12 cellular contexts compared by ENCODE assay signal in the genomic region with DNA sequence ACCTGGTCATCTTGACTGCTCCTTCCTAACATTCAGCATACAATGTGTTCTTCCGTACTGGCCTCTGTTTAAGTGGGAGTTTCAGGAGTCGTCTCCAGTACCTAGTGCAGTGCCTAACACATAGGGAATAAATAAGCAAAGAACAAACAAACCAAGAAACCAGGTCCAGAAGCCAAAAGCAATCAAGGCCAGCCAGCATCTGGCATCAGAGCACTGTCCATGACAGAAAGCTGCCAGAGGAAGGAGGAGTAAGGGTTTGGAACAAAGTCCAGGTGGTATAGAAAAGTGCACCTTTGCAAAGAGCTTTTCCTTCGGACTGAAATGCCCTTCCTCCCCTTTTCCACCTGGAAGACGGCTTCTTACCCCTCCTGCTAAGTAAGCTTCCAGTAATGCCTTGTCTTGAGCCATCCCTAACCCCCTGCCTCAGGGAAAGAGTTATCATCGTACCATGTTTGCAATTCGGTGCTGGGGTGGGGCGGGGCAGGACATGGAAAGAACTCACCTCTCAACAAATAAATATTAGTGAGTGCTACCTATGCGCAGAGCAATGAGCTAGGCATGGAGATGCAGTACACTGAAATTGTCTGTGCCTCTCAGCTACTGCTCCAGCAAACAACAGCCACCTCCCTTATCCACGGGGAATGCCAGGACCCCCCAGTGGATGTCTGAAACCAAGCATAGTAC. TPM values are rescaled to one million over a fixed set of nuclear protein-coding genes. Genes with fewer than 3 reads are reported as not detected.
DNase-seq lines count a peak whose midpoint lies in the region; ATAC-seq, FAIRE-seq and TF ChIP-seq lines count a peak whose summit lies in the region.
"Had no signal": no experiment of that assay in that cellular context is flagged by ENCODE, and none has a peak within 500 bp of the region (broad histone marks: within the 10 kb centered on the region; RNA-seq: fewer than 3 reads in every experiment).

No MANE protein-coding gene starts in this region.

- POLR2A ChIA-PET in A549 (lab: Yijun Ruan, JAX), result interaction anchor here (0.5 to 0.6 kb wide), 2 partner anchors 128 to 1295 kb away, joined by 3 to 10 read pairs; a partner anchor contains a TSS
- POLR2A ChIA-PET in endothelial cell of umbilical vein (lab: Charles Lee), result interaction anchor here (0.5 kb wide), 1 partner anchor 191 kb away, joined by 3 read pairs; no protein-coding TSS in a partner anchor

- H3K27me3 Mint-ChIP-seq in T-helper 1 cell treated with Interleukin-12 subunit alpha and Interleukin-12 subunit beta and Interleukin-4 antibody, amounts not matched to agents 30 μg/mL and 1 μg/mL, for 36 hours (ENCODE audit: low read depth), result peaks cover 6% of the 10 kb centered on the region

- H3K4me3 ChIP-seq in A549, result no peak overlapping the region
- H3K4me3 ChIP-seq in endothelial cell of umbilical vein (replicated peaks in 1 of 3; ENCODE audit: insufficient read depth in 1 of 3, low read depth in 1 of 3, low read length in 3 of 3), result no peak overlapping the region
- H3K4me3 ChIP-seq: HAP-1, spleen had no signal

- H3K27me3 ChIP-seq in endothelial cell of umbilical vein (ENCODE audit: control insufficient read depth in 2 of 2, insufficient read depth in 2 of 2, low read length in 2 of 2), result peaks cover 0 to 4% of the 10 kb centered on the region in 2 experiments

- H3K9me1 ChIP-seq in endothelial cell of umbilical vein (replicated peaks; ENCODE audit: control insufficient read depth, extremely low read depth, insufficient read depth, low read length), result no peaks in the 10 kb centered on the region

- no TSS peak for BruUV-seq in endothelial cell of umbilical vein (replicated peaks; lab: Mats Ljungman, UMichigan)

- no peaks in the 10 kb centered on the region for H3K79me2 ChIP-seq in endothelial cell of umbilical vein (ENCODE audit: control insufficient read depth, insufficient read depth, low read length)

- peak overlapping the region; percentile 55; the same call in 2 of the 3 replicates for H3K4me2 ChIP-seq in A549
- H3K4me2 ChIP-seq in endothelial cell of umbilical vein (ENCODE audit: insufficient read depth, low read length), result no peak overlapping the region

- peaks cover 23% of the 10 kb centered on the region for H3K4me1 Mint-ChIP-seq in T-helper 1 cell treated with Interleukin-12 subunit alpha and Interleukin-12 subunit beta and Interleukin-4 antibody, amounts not matched to agents 30 μg/mL and 1 μg/mL, for 36 hours (ENCODE audit: low read depth)

- no peaks in the 10 kb centered on the region for H3K36me3 Mint-ChIP-seq in T-helper 1 cell treated with Interleukin-12 subunit alpha and Interleukin-12 subunit beta and Interleukin-4 antibody, amounts not matched to agents 30 μg/mL and 1 μg/mL, for 36 hours (ENCODE audit: low read depth)

- TF ChIP-seq RAD21 in A549 (conservative IDR thresholded peaks at IDR 0.05 in 1 of 2, IDR thresholded peaks at IDR 0.05 in 1 of 2), result no peak

- intact Hi-C loops in endothelial cell of umbilical vein (cut with micrococcal nuclease), result no loop called here

- dilution Hi-C loops in endothelial cell of umbilical vein (cut with MboI; ENCODE audit: extremely low pct_ligation_motif_present, low sequenced_read_pairs), result no loop called here

- H3K4me1 ChIP-seq in A549 (peaks cover 27% of the 10 kb centered on the region), endothelial cell of umbilical vein (ENCODE audit: control insufficient read depth, extremely low read depth, insufficient read depth, low read length) (peaks cover 13% of the 10 kb centered on the region)

- TF ChIP-seq POLR2A in A549 (IDR thresholded peaks at IDR 0.05; ENCODE audit: low read length) (no peak), endothelial cell of umbilical vein (IDR thresholded peaks at IDR 0.05; ENCODE audit: low read depth, low read length) (no peak)

- no peak overlapping the region for H2AFZ ChIP-seq in endothelial cell of umbilical vein (ENCODE audit: low read depth, low read length)

- no peaks in the 10 kb centered on the region for H3K36me3 ChIP-seq in endothelial cell of umbilical vein (ENCODE audit: control insufficient read depth in 2 of 2, extremely low read depth in 1 of 2, insufficient read depth in 2 of 2, low read length in 2 of 2)
- H3K36me3 ChIP-seq: HAP-1, spleen had no signal

- DNase-seq in A549 (ENCODE audit: low read depth in 1 of 2, low spot score in 1 of 2) (no peak), G401 (ENCODE audit: low spot score) (peak; percentile 9), endothelial cell of umbilical vein (ENCODE audit: low read depth, low spot score) (no peak), GM19240 (ENCODE audit: insufficient read length, low spot score) (no peak), GM19238 (ENCODE audit: insufficient read length, low spot score) (no peak)
- DNase-seq: head of caudate nucleus, NCI-H1694, spleen had no signal

- H3K9me3 Mint-ChIP-seq in T-helper 1 cell treated with Interleukin-12 subunit alpha and Interleukin-12 subunit beta and Interleukin-4 antibody, amounts not matched to agents 30 μg/mL and 1 μg/mL, for 36 hours, result peaks cover 4% of the 10 kb centered on the region

- in situ Hi-C loops in G401 (cut with HindIII; ENCODE audit: low sequenced_read_pairs), result no loop called here

- no peak overlapping the region for H3K4me3 Mint-ChIP-seq in T-helper 1 cell treated with Interleukin-12 subunit alpha and Interleukin-12 subunit beta and Interleukin-4 antibody, amounts not matched to agents 30 μg/mL and 1 μg/mL, for 36 hours

- no peak for TF ChIP-seq EP300 in A549 (IDR thresholded peaks at IDR 0.05)

- ATAC-seq in A549 (no peak), HG03280 (IDR thresholded peaks at IDR 0.05; ENCODE audit: unreplicated experiment) (no peak), GM18873 (IDR thresholded peaks at IDR 0.05; ENCODE audit: low FRiP score, unreplicated experiment) (no peak)

- H3K27ac ChIP-seq in A549 (peak overlapping the region; percentile 70 to 72; a peak in 5 of 6 replicates), endothelial cell of umbilical vein (ENCODE audit: insufficient read depth, low read depth, low read length) (no peak overlapping the region)

- no peak overlapping the region for H3K9ac ChIP-seq in endothelial cell of umbilical vein (replicated peaks; ENCODE audit: extremely low read depth, insufficient read depth, low read length)

- H3K27ac Mint-ChIP-seq in T-helper 1 cell treated with Interleukin-12 subunit alpha and Interleukin-12 subunit beta and Interleukin-4 antibody, amounts not matched to agents 30 μg/mL and 1 μg/mL, for 36 hours, result peak overlapping the region; percentile 10

- 59% methylated on average over 9 of the region's 9 CpGs for WGBS in A549 (ENCODE audit: missing lambda C conversion rate)

- H3K9me3 ChIP-seq in A549 (no peaks in the 10 kb centered on the region), endothelial cell of umbilical vein (replicated peaks; ENCODE audit: control insufficient read depth, insufficient read depth, low read length) (no peaks in the 10 kb centered on the region)
- H3K9me3 ChIP-seq: HAP-1, spleen had no signal

- no peaks in the 10 kb centered on the region for H4K20me1 ChIP-seq in endothelial cell of umbilical vein (replicated peaks; ENCODE audit: control insufficient read depth, extremely low read depth, insufficient read depth, low read length)

- TF ChIP-seq CTCF in A549 (IDR thresholded peaks at IDR 0.05) (no peak), endothelial cell of umbilical vein (IDR thresholded peaks at IDR 0.05; ENCODE audit: extremely low read depth in 1 of 2, insufficient read depth in 1 of 2, low read depth in 1 of 2, low read length in 2 of 2) (no peak)

- FAIRE-seq in A549 (lab: Jason Lieb, UNC) (no peak), endothelial cell of umbilical vein (lab: Jason Lieb, UNC) (peak; percentile 28)

- CTCF ChIA-PET in A549 (lab: Yijun Ruan, JAX), result interaction anchor here (1.5 to 2.7 kb wide), 6 partner anchors 21 to 287 kb away, joined by 4 to 8 read pairs (median 6); a partner anchor contains a TSS
- CTCF ChIA-PET in endothelial cell of umbilical vein (lab: Charles Lee), result interaction anchor here (0.7 to 3.9 kb wide), 7 partner anchors 34 to 286 kb away, joined by 3 to 14 read pairs (median 6); a partner anchor contains a TSS

TF ChIP-seq in endothelial cell of umbilical vein, 7 proteins besides CTCF, POLR2A, EP300 and RAD21 (continues in another document):
- no peak for TF ChIP-seq MYC (IDR thresholded peaks at IDR 0.05; ENCODE audit: low read depth, low read length)
- no peak for TF ChIP-seq JUN (IDR thresholded peaks at IDR 0.05; ENCODE audit: borderline replicate concordance, insufficient read depth, insufficient read length, low read depth)

RNA-seq across cellular contexts. Expression of a gene that starts 47.6 kb away (rescaled TPM):
- polyA plus RNA-seq in A549 (2011; rRNA removed) (1.8 and 2.9 TPM in 2 replicates), A549 (2017; fragmentation: RNase III; extraction: RNeasy Plus Mini Kit Qiagen cat#74134 plus additional on column Dnase treatment) (2.4 to 2.8 TPM (median 2.6 TPM) in 3 replicates), endothelial cell of umbilical vein (1.9 and 2.4 TPM in 2 replicates)
- polyA plus RNA-seq in A549 (2012; cell fraction: cytosol; rRNA removed), result 1.8 and 1.9 TPM in 2 replicates
- 2.5 and 2.8 TPM in 2 replicates for polyA plus RNA-seq in A549 (2012; cell fraction: nucleus; rRNA removed)
- 0.88 and 1.8 TPM in 2 replicates for polyA minus RNA-seq in A549 (2011; rRNA and poly(A)+ RNA removed)
- total RNA-seq in G401 (2014; rRNA removed; shearing (Covaris generic)), result 0.51 and 1.7 TPM in 2 replicates
- total RNA-seq in endothelial cell of umbilical vein, result 5.6 and 5.8 TPM in 2 replicates
- 0.71 and 0.86 TPM in 2 replicates for polyA plus RNA-seq in endothelial cell of umbilical vein (2011; cell fraction: cytosol; rRNA removed)
- polyA plus RNA-seq in endothelial cell of umbilical vein (2011; cell fraction: nucleus; rRNA removed), result 7.7 and 9.4 TPM in 2 replicates
- polyA plus RNA-seq in endothelial cell of umbilical vein (2012), result 1.3 and 2.1 TPM in 2 replicates
- polyA minus RNA-seq in endothelial cell of umbilical vein, result 1.0 and 1.4 TPM in 2 replicates
- 1.1 TPM for polyA minus RNA-seq in endothelial cell of umbilical vein (2011; cell fraction: cytosol; rRNA and poly(A)+ RNA removed)
- 1.8 and 2.4 TPM in 2 replicates for polyA minus RNA-seq in endothelial cell of umbilical vein (2011; cell fraction: nucleus; rRNA and poly(A)+ RNA removed)

RNA-seq across cellular contexts. Expression of a gene that starts 47.8 kb away (rescaled TPM):
- 4.6 and 5.8 TPM in 2 replicates for polyA plus RNA-seq in A549 (2011; rRNA removed)
- polyA plus RNA-seq in A549 (2012; cell fraction: cytosol; rRNA removed), result 2.0 and 2.3 TPM in 2 replicates
- 7.5 and 8.1 TPM in 2 replicates for polyA plus RNA-seq in A549 (2012; cell fraction: nucleus; rRNA removed)
- polyA plus RNA-seq in A549 (2017; fragmentation: RNase III; extraction: RNeasy Plus Mini Kit Qiagen cat#74134 plus additional on column Dnase treatment), result 3.4 to 4.0 TPM (median 3.7 TPM) in 3 replicates
- 2.8 and 3.7 TPM in 2 replicates for polyA minus RNA-seq in A549 (2011; rRNA and poly(A)+ RNA removed)
- 9.5 and 12.8 TPM in 2 replicates for total RNA-seq in G401 (2014; rRNA removed; shearing (Covaris generic))
- 20.3 and 22.9 TPM in 2 replicates for total RNA-seq in endothelial cell of umbilical vein
- 4.9 and 6.4 TPM in 2 replicates for polyA plus RNA-seq in endothelial cell of umbilical vein
- polyA plus RNA-seq in endothelial cell of umbilical vein (2011; cell fraction: cytosol; rRNA removed), result 2.0 and 2.8 TPM in 2 replicates
- polyA plus RNA-seq in endothelial cell of umbilical vein (2011; cell fraction: nucleus; rRNA removed), result 36.7 and 44.1 TPM in 2 replicates
- 5.0 and 7.9 TPM in 2 replicates for polyA plus RNA-seq in endothelial cell of umbilical vein (2012)
- 11.6 and 14.3 TPM in 2 replicates for polyA minus RNA-seq in endothelial cell of umbilical vein
- 1.9 TPM for polyA minus RNA-seq in endothelial cell of umbilical vein (2011; cell fraction: cytosol; rRNA and poly(A)+ RNA removed)
- 34.8 and 40.2 TPM in 2 replicates for polyA minus RNA-seq in endothelial cell of umbilical vein (2011; cell fraction: nucleus; rRNA and poly(A)+ RNA removed)
